22 cellular contexts compared by ENCODE assay signal in the genomic region with DNA sequence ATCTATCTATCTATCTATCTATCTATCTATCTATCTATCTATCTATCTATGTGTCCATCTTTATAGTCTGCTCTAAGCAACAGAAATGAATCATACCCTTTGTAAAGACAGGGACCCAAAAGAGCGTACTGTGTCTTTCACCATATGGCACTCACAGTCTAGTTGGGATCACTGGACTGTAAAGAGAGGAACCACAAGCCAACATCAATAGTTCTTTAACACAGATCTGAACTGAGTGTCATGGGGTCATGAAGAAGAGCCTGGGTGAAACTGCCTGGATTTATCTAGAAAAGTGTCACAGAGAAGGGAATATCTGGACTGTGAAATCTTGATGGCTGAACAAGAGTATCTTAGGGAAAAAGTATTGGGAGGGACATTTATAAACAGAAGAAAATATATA.
"Had no signal": no experiment of that assay in that cellular context is flagged by ENCODE, and none has a peak within 500 bp of the region (broad histone marks: within the 10 kb centered on the region; RNA-seq: fewer than 3 reads in every experiment).

No MANE protein-coding gene starts in this region.

- H2AFZ ChIP-seq: neural progenitor cell, parathyroid adenoma had no signal

- ATAC-seq: activated naive CD4-positive, alpha-beta T cell treated with anti-CD3 and anti-CD28 coated beads, Interleukin-2, amount 50 U/mL, for 72 hours; activated T-cell treated with anti-CD3 and anti-CD28 coated beads, Interleukin-2, amount 50 U/mL, for 72 hours; gastroesophageal sphincter; lower lobe of right lung; naive thymus-derived CD8-positive, alpha-beta T cell; psoas muscle; stimulated activated effector memory CD8-positive, alpha-beta T cell treated with anti-CD3 and anti-CD28 coated beads, Interleukin-12 subunit alpha, Interleukin-12 subunit beta, amount 100 ng/mL, for 72 hours had no signal

- H3K9me3 ChIP-seq: breast epithelium, gastroesophageal sphincter, lower lobe of right lung, psoas muscle, sigmoid colon, thoracic aorta, vagina had no signal

- H3K79me2 ChIP-seq: parathyroid adenoma had no signal

- H3K4me2 ChIP-seq: neural progenitor cell had no signal

- H3K36me3 ChIP-seq: breast epithelium, gastroesophageal sphincter, lower lobe of right lung, neural progenitor cell, sigmoid colon, thoracic aorta, vagina had no signal

- DNase-seq: activated B cell treated with CpG ODN at 0.5 μM for 24 hours; activated CD4-positive, alpha-beta T cell treated with anti-CD3 and anti-CD28 coated beads, Interleukin-2, amount 50 U/mL, for 1 hour; activated naive CD4-positive, alpha-beta T cell; activated T-cell treated with anti-CD3 and anti-CD28 coated beads for 4 hours; activated T-cell treated with anti-CD3 and anti-CD28 coated beads, Interleukin-2, amount 50 U/mL, for 72 hours; central memory CD4-positive, alpha-beta T cell; head of caudate nucleus; lower lobe of right lung; naive thymus-derived CD8-positive, alpha-beta T cell; occipital lobe; psoas muscle; sigmoid colon; small intestine; stimulated activated CD4-positive, alpha-beta T cell treated with anti-CD3 and anti-CD28 coated beads, Interleukin-4, amount 100 ng/mL, for 24 hours had no signal

- H3K4me3 ChIP-seq: breast epithelium, gastroesophageal sphincter, lower lobe of right lung, neural progenitor cell, psoas muscle, sigmoid colon, thoracic aorta, vagina had no signal

- H3K27me3 ChIP-seq: breast epithelium, gastroesophageal sphincter, neural progenitor cell, sigmoid colon, vagina had no signal

- H3K9ac ChIP-seq: neural progenitor cell, parathyroid adenoma had no signal

- H3K4me1 ChIP-seq: breast epithelium, gastroesophageal sphincter, lower lobe of right lung, parathyroid adenoma, psoas muscle, sigmoid colon, vagina had no signal

- H3K27ac ChIP-seq: breast epithelium, gastroesophageal sphincter, lower lobe of right lung, neural progenitor cell, parathyroid adenoma, psoas muscle, sigmoid colon, thoracic aorta, vagina had no signal
